In genomic region chr17:81579298-81579697, GRCh38 we compare ENCODE assay signal across 1 cellular context.
TF ChIP-seq lines count a peak whose summit lies in the region.

No MANE protein-coding gene starts in this region.

TF ChIP-seq in A549, 52 proteins besides CTCF, POLR2A, EP300 and RAD21:
- TF ChIP-seq, protein P1, sequence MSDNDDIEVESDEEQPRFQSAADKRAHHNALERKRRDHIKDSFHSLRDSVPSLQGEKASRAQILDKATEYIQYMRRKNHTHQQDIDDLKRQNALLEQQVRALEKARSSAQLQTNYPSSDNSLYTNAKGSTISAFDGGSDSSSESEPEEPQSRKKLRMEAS (IDR thresholded peaks at IDR 0.05), result no peak
- no peak for TF ChIP-seq NFE2L2 (conservative IDR thresholded peaks at IDR 0.05; ENCODE audit: low read length)
- TF ChIP-seq, protein P2, sequence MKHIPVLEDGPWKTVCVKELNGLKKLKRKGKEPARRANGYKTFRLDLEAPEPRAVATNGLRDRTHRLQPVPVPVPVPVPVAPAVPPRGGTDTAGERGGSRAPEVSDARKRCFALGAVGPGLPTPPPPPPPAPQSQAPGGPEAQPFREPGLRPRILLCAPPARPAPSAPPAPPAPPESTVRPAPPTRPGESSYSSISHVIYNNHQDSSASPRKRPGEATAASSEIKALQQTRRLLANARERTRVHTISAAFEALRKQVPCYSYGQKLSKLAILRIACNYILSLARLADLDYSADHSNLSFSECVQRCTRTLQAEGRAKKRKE (CRISPR knock-in tag; IDR thresholded peaks at IDR 0.05; ENCODE audit: low read depth), result no peak
- no peak for TF ChIP-seq RARB (CRISPR knock-in tag; IDR thresholded peaks at IDR 0.05)
- TF ChIP-seq, protein P3, sequence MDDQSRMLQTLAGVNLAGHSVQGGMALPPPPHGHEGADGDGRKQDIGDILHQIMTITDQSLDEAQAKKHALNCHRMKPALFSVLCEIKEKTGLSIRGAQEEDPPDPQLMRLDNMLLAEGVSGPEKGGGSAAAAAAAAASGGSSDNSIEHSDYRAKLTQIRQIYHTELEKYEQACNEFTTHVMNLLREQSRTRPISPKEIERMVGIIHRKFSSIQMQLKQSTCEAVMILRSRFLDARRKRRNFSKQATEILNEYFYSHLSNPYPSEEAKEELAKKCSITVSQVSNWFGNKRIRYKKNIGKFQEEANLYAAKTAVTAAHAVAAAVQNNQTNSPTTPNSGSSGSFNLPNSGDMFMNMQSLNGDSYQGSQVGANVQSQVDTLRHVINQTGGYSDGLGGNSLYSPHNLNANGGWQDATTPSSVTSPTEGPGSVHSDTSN (IDR thresholded peaks at IDR 0.05), result no peak
- no peak for TF ChIP-seq HOXA7 (CRISPR knock-in tag; IDR thresholded peaks at IDR 0.05)
- TF ChIP-seq MYC (IDR thresholded peaks at IDR 0.05; ENCODE audit: borderline replicate concordance, low read length), result no peak
- no peak for TF ChIP-seq MAZ (IDR thresholded peaks at IDR 0.05; ENCODE audit: borderline replicate concordance, low read depth, low read length)
- TF ChIP-seq HES2 (IDR thresholded peaks at IDR 0.05), result no peak
- no peak for TF ChIP-seq JUN (IDR thresholded peaks at IDR 0.05)
- no peak for TF ChIP-seq PHF8 (IDR thresholded peaks at IDR 0.05; ENCODE audit: borderline replicate concordance, low read depth)
- no peak for TF ChIP-seq CBX2 (IDR thresholded peaks at IDR 0.05; ENCODE audit: borderline replicate concordance, low read depth)
- TF ChIP-seq ELK1 (IDR thresholded peaks at IDR 0.05; ENCODE audit: low read depth, low read length), result no peak
- no peak for TF ChIP-seq TFCP2L1 (CRISPR knock-in tag; IDR thresholded peaks at IDR 0.05)
- TF ChIP-seq RCOR1 (IDR thresholded peaks at IDR 0.05; ENCODE audit: low read depth, low read length), result no peak
- TF ChIP-seq, protein P4, sequence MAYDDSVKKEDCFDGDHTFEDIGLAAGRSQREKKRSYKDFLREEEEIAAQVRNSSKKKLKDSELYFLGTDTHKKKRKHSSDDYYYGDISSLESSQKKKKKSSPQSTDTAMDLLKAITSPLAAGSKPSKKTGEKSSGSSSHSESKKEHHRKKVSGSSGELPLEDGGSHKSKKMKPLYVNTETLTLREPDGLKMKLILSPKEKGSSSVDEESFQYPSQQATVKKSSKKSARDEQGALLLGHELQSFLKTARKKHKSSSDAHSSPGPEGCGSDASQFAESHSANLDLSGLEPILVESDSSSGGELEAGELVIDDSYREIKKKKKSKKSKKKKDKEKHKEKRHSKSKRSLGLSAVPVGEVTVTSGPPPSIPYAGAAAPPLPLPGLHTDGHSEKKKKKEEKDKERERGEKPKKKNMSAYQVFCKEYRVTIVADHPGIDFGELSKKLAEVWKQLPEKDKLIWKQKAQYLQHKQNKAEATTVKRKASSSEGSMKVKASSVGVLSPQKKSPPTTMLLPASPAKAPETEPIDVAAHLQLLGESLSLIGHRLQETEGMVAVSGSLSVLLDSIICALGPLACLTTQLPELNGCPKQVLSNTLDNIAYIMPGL (CRISPR knock-in tag; IDR thresholded peaks at IDR 0.05; ENCODE audit: borderline replicate concordance), result no peak
